In genomic region chr16:17511340-17511739, GRCh38 we compare ENCODE assay signal across 26 cellular contexts. TPM values are rescaled to one million over a fixed set of nuclear protein-coding genes. Genes with fewer than 3 reads are reported as not detected.
DNase-seq lines count a peak whose midpoint lies in the region; ATAC-seq and TF ChIP-seq lines count a peak whose summit lies in the region.
"Had no signal": no experiment of that assay in that cellular context is flagged by ENCODE, and none has a peak within 500 bp of the region (broad histone marks: within the 10 kb centered on the region; RNA-seq: fewer than 3 reads in every experiment).

No MANE protein-coding gene starts in this region.

- peaks cover 26% of the 10 kb centered on the region for H3K27me3 Mint-ChIP-seq in activated CD8-positive, alpha-beta memory T cell treated with anti-CD3 and anti-CD28 coated beads, Interleukin-2, amount 10 ng/mL, durations not matched to agents 7 days and 5 days

- H3K9me2 ChIP-seq in MM.1S (replicated peaks; ENCODE audit: insufficient read depth, low read length): no peaks in the 10 kb centered on the region

- H3F3A ChIP-seq in MM.1S (ENCODE audit: insufficient read depth, low read length): peaks cover 17% of the 10 kb centered on the region

- no peak overlapping the region for H3K4me2 ChIP-seq in MM.1S (ENCODE audit: low read depth, low read length)
- H3K4me2 ChIP-seq: PC-9 had no signal

- intact Hi-C loops in sciatic nerve (cut with DNase I): loop anchor here (5.0 kb wide), 1 partner anchor 1764 kb away; no protein-coding TSS in a partner anchor

- no peak overlapping the region for H3K4me3 ChIP-seq in MM.1S (ENCODE audit: low read length)
- H3K4me3 ChIP-seq in fibroblast of mammary gland (ENCODE audit: control insufficient read depth, low read depth, low read length): no peak overlapping the region
- H3K4me3 ChIP-seq: BLaER1 treated with 17β-estradiol and CSF1 and Interleukin-3, amounts not matched to agents 10 nM and 100 nM; cardiac muscle cell; K562; PC-9; SJCRH30; transverse colon had no signal

- ATAC-seq in sciatic nerve: peak; percentile 93
- ATAC-seq in HG03039 (IDR thresholded peaks at IDR 0.05; ENCODE audit: unreplicated experiment): no peak
- no peak for ATAC-seq in activated CD8-positive, alpha-beta memory T cell treated with anti-CD3 and anti-CD28 coated beads, Interleukin-2, amount 10 ng/mL, durations not matched to agents 7 days and 5 days
- ATAC-seq: K562, left lobe of liver had no signal

- CTCF ChIA-PET in activated CD8-positive, alpha-beta memory T cell treated with anti-CD3 and anti-CD28 coated beads, Interleukin-2, amount 10 ng/mL, durations not matched to agents 7 days and 5 days (lab: Charles Lee): no interaction called here

- no peaks in the 10 kb centered on the region for H3K36me3 Mint-ChIP-seq in activated CD8-positive, alpha-beta memory T cell treated with anti-CD3 and anti-CD28 coated beads, Interleukin-2, amount 10 ng/mL, durations not matched to agents 7 days and 5 days

- peaks cover 30% of the 10 kb centered on the region for H3K4me1 ChIP-seq in MM.1S (ENCODE audit: low read length)
- H3K4me1 ChIP-seq: SJCRH30, transverse colon had no signal

- DNase-seq in EH (ENCODE audit: low read depth): peak; percentile 92
- DNase-seq in MM.1S: no peak
- DNase-seq in fibroblast of mammary gland (ENCODE audit: low read depth): peak; percentile 96
- DNase-seq in sciatic nerve (ENCODE audit: low spot score): no peak
- no peak for DNase-seq in stimulated activated CD4-positive, alpha-beta T cell treated with anti-CD3 and anti-CD28 coated beads, Interleukin-2, amount 100 ng/mL, for 24 hours
- DNase-seq in NCI-H446 treated with DMSO at 0.1 percent for 48 hours (lab: John Stamatoyannopoulos, UW): no peak
- no peak for DNase-seq in activated CD8-positive, alpha-beta memory T cell treated with anti-CD3 and anti-CD28 coated beads, Interleukin-2, amount 10 ng/mL, durations not matched to agents 7 days and 5 days
- DNase-seq: activated CD4-positive, alpha-beta T cell treated with anti-CD3 and anti-CD28 coated beads, Interleukin-2, amount 50 U/mL, for 1 hour; activated gamma-delta T cell treated with Interleukin-2 at 50 U/mL for 16 hours; amygdala; dermis blood vessel endothelial cell; glutamatergic neuron; NCI-H1694; NCI-H774; nephron progenitor cell; PC-9; posterior cingulate gyrus; SJCRH30; stimulated activated naive CD4-positive, alpha-beta T cell; transverse colon had no signal

- no peaks in the 10 kb centered on the region for H3K79me2 ChIP-seq in MM.1S (ENCODE audit: low read length)

- no peak overlapping the region for H3K27ac Mint-ChIP-seq in activated CD8-positive, alpha-beta memory T cell treated with anti-CD3 and anti-CD28 coated beads, Interleukin-2, amount 10 ng/mL, durations not matched to agents 7 days and 5 days
- H3K27ac Mint-ChIP-seq: nephron progenitor cell; T-helper 1 cell treated with Interleukin-12 subunit alpha and Interleukin-12 subunit beta and Interleukin-4 antibody, amounts not matched to agents 30 μg/mL and 1 μg/mL, for 36 hours had no signal

- H3K27ac ChIP-seq in MM.1S (ENCODE audit: low read length): peak overlapping the region; percentile 94; the same call in 1 of the 2 replicates
- H3K27ac ChIP-seq: BLaER1 treated with 17β-estradiol and CSF1 and Interleukin-3, amounts not matched to agents 10 nM and 100 nM; cardiac muscle cell; PC-9; SJCRH30; transverse colon had no signal

- no peak overlapping the region for H3K4me3 Mint-ChIP-seq in activated CD8-positive, alpha-beta memory T cell treated with anti-CD3 and anti-CD28 coated beads, Interleukin-2, amount 10 ng/mL, durations not matched to agents 7 days and 5 days
- H3K4me3 Mint-ChIP-seq: nephron progenitor cell; T-helper 1 cell treated with Interleukin-12 subunit alpha and Interleukin-12 subunit beta and Interleukin-4 antibody, amounts not matched to agents 30 μg/mL and 1 μg/mL, for 36 hours had no signal

- no peaks in the 10 kb centered on the region for H4K20me1 ChIP-seq in MM.1S (ENCODE audit: insufficient read depth, low read length)
- H4K20me1 ChIP-seq: BLaER1 treated with 17β-estradiol and CSF1 and Interleukin-3, amounts not matched to agents 10 nM and 100 nM had no signal

- H3K9me3 Mint-ChIP-seq in activated CD8-positive, alpha-beta memory T cell treated with anti-CD3 and anti-CD28 coated beads, Interleukin-2, amount 10 ng/mL, durations not matched to agents 7 days and 5 days (ENCODE audit: low read depth): no peaks in the 10 kb centered on the region

- no peak overlapping the region for H2AFZ ChIP-seq in MM.1S (ENCODE audit: low read length)
- H2AFZ ChIP-seq: PC-9 had no signal

- TF ChIP-seq CTCF in MM.1S (IDR thresholded peaks at IDR 0.05; ENCODE audit: low read length): no peak
- TF ChIP-seq CTCF in fibroblast of mammary gland (conservative IDR thresholded peaks at IDR 0.05; ENCODE audit: control insufficient read depth, insufficient read depth, low read depth, low read length): no peak

- no peaks in the 10 kb centered on the region for H3K27me3 ChIP-seq in MM.1S (replicated peaks; ENCODE audit: insufficient read depth, low read length)
- H3K27me3 ChIP-seq: BLaER1 treated with 17β-estradiol and CSF1 and Interleukin-3, amounts not matched to agents 10 nM and 100 nM; cardiac muscle cell; SJCRH30 had no signal

- H3K9ac ChIP-seq in MM.1S (ENCODE audit: low read length): no peak overlapping the region
- H3K9ac ChIP-seq: BLaER1 treated with 17β-estradiol and CSF1 and Interleukin-3, amounts not matched to agents 10 nM and 100 nM had no signal

- H3K9me3 ChIP-seq in MM.1S (replicated peaks; ENCODE audit: insufficient read depth, low read length): no peaks in the 10 kb centered on the region
- H3K9me3 ChIP-seq: SJCRH30, transverse colon had no signal

- no peaks in the 10 kb centered on the region for H3K4me1 Mint-ChIP-seq in activated CD8-positive, alpha-beta memory T cell treated with anti-CD3 and anti-CD28 coated beads, Interleukin-2, amount 10 ng/mL, durations not matched to agents 7 days and 5 days
- H3K4me1 Mint-ChIP-seq: nephron progenitor cell had no signal

- H3K36me3 ChIP-seq in MM.1S (replicated peaks; ENCODE audit: insufficient read depth, low read length): no peaks in the 10 kb centered on the region
- H3K36me3 ChIP-seq: BLaER1 treated with 17β-estradiol and CSF1 and Interleukin-3, amounts not matched to agents 10 nM and 100 nM; cardiac muscle cell; SJCRH30; transverse colon had no signal

RNA-seq across cellular contexts. Expression of gene XYLT1, which starts 40.6 kb away (rescaled TPM):
- total RNA-seq in sciatic nerve: 17.3 TPM
- total RNA-seq in activated CD8-positive, alpha-beta memory T cell treated with anti-CD3 and anti-CD28 coated beads, Interleukin-2, amount 10 ng/mL, durations not matched to agents 7 days and 5 days: 10 to 100 TPM; 35.7 to 40.9 TPM

Comparison
In these comparisons a context has a peak if more than half of its experiments do, and no peak if none do; other contexts are left out.
1. DNase-seq: peak in EH (single experiment) and fibroblast of mammary gland (single experiment); none in MM.1S (single experiment), sciatic nerve (single experiment), stimulated activated CD4-positive, alpha-beta T cell treated with anti-CD3 and anti-CD28 coated beads, Interleukin-2, amount 100 ng/mL, for 24 hours (0 of 2), NCI-H446 treated with DMSO at 0.1 percent for 48 hours (single experiment) and activated CD8-positive, alpha-beta memory T cell treated with anti-CD3 and anti-CD28 coated beads, Interleukin-2, amount 10 ng/mL, durations not matched to agents 7 days and 5 days (single experiment).